In the genomic region with DNA sequence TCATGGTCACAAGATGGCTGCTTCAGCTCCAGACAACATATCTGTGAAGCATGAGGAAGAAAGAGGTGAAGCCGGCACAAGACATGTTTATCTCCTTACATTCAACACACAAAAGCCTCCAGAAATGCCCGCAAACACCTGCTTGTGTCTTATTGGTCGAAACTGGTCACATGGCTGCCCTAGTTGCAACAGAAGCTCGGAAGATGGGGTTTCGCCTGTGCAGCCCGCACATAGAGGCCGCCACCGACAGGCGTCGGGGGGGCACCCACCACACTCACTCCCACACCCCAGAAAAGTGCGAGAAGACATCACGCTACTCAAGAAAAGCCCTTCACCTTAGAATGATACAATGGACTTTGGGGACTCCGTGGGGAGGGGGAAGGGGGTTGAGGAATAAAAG, we compare ENCODE assay signal across 19 cellular contexts.
A peak's percentile ranks its signal among the peaks of the same experiment; 100 is the strongest.
DNase-seq lines count a peak whose midpoint lies in the region; ATAC-seq, FAIRE-seq and TF ChIP-seq lines count a peak whose summit lies in the region.
"Had no signal": no experiment of that assay in that cellular context is flagged by ENCODE, and none has a peak within 500 bp of the region (broad histone marks: within the 10 kb centered on the region; RNA-seq: fewer than 3 reads in every experiment).

No MANE protein-coding gene starts in this region.

- no peak for TF ChIP-seq CTCF in colonic mucosa (IDR thresholded peaks at IDR 0.05)

- H3K18ac ChIP-seq in neuronal stem cell (ENCODE audit: low read length) = no peak overlapping the region

- no peak overlapping the region for H3K9ac ChIP-seq in colonic mucosa (ENCODE audit: low read depth in 2 of 2, low read length in 2 of 2)
- H3K9ac ChIP-seq in neuronal stem cell (ENCODE audit: low read depth, low read length, poor library complexity) = no peak overlapping the region
- H3K9ac ChIP-seq: BLaER1, GM23248 had no signal

- intact Hi-C loops in colonic mucosa (cut with DNase I) = no loop called here

- no peak overlapping the region for H3K23ac ChIP-seq in neuronal stem cell (ENCODE audit: low read depth, low read length, poor library complexity)

- no peak for FAIRE-seq in HTR-8/SVneo (lab: Jason Lieb, UNC)
- FAIRE-seq: GM19239, H54, HepG2 had no signal

- no peak overlapping the region for H3K4me3 ChIP-seq in colonic mucosa
- no peak overlapping the region for H3K4me3 ChIP-seq in neuronal stem cell (ENCODE audit: low read length in 2 of 2)
- H3K4me3 ChIP-seq: BLaER1, GM23248 had no signal

- ATAC-seq in GM19463 (IDR thresholded peaks at IDR 0.05; ENCODE audit: unreplicated experiment) = no peak
- ATAC-seq: HepG2 had no signal

- H2AK5ac ChIP-seq in neuronal stem cell (ENCODE audit: low read depth, low read length) = peak overlapping the region; percentile 13

- H2AFZ ChIP-seq in neuronal stem cell (ENCODE audit: low read length) = no peak overlapping the region
- H2AFZ ChIP-seq: GM23248 had no signal

- no peak for TF ChIP-seq EP300 in Ishikawa (IDR thresholded peaks at IDR 0.05; ENCODE audit: borderline replicate concordance)

- no peak overlapping the region for H3K4me2 ChIP-seq in neuronal stem cell (ENCODE audit: insufficient read depth, low read length, poor library complexity, severe bottlenecking)
- H3K4me2 ChIP-seq: BLaER1 had no signal

- H3K4ac ChIP-seq in neuronal stem cell (ENCODE audit: low read length) = no peak overlapping the region

- H2BK15ac ChIP-seq in neuronal stem cell (ENCODE audit: low read length) = no peak overlapping the region

- no peak overlapping the region for H3K14ac ChIP-seq in neuronal stem cell (ENCODE audit: low read length)

- DNase-seq in colonic mucosa (peak; percentile 6), neuronal stem cell (ENCODE audit: low spot score) (no peak), ureter (ENCODE audit: low spot score) (peak; percentile 23), HTR-8/SVneo (ENCODE audit: insufficient read length, low spot score) (no peak), GF-D8 (lab: John Stamatoyannopoulos, UW) (no peak)
- DNase-seq: 8988T; CD4-positive, alpha-beta memory T cell; DMS153; DMS79; GDM1; GM23248; HCEC 1CT; HFFc6 had no signal

- H3K27ac ChIP-seq in colonic mucosa = no peak overlapping the region
- H3K27ac ChIP-seq in neuronal stem cell (replicated peaks; ENCODE audit: low read length) = no peak overlapping the region
- H3K27ac ChIP-seq: BLaER1, GM23248 had no signal

- no peaks in the 10 kb centered on the region for H3K79me1 ChIP-seq in neuronal stem cell (ENCODE audit: low read depth, low read length)

- no peak overlapping the region for H2BK120ac ChIP-seq in neuronal stem cell (ENCODE audit: low read depth, low read length)

- H2BK5ac ChIP-seq in neuronal stem cell (ENCODE audit: low read length) = no peak overlapping the region

- no peak for TF ChIP-seq RAD21 in Ishikawa (IDR thresholded peaks at IDR 0.05; ENCODE audit: low read depth)

- no peak overlapping the region for H4K91ac ChIP-seq in neuronal stem cell (ENCODE audit: low read depth, low read length, poor library complexity)

- no peaks in the 10 kb centered on the region for H3K36me3 ChIP-seq in colonic mucosa
- no peaks in the 10 kb centered on the region for H3K36me3 ChIP-seq in neuronal stem cell (replicated peaks in 1 of 2; ENCODE audit: control insufficient read depth in 2 of 2, insufficient read depth in 2 of 2, low read length in 2 of 2)
- H3K36me3 ChIP-seq: BLaER1 had no signal

- no CpG with 5 or more reads among the region's 13 CpGs for WGBS in neuronal stem cell (ENCODE audit: extremely low coverage in 2 of 2, insufficient read length in 2 of 2, insufficient replicate concordance in 1 of 2), 2 donors

- no peaks in the 10 kb centered on the region for H3K9me3 ChIP-seq in colonic mucosa
- H3K9me3 ChIP-seq in neuronal stem cell (replicated peaks in 1 of 2; ENCODE audit: control insufficient read depth in 2 of 2, insufficient read depth in 1 of 2, low read depth in 1 of 2, low read length in 2 of 2) = no peaks in the 10 kb centered on the region
- H3K9me3 ChIP-seq: BLaER1 had no signal

- no peak overlapping the region for H2BK12ac ChIP-seq in neuronal stem cell (ENCODE audit: low read length)

- H4K8ac ChIP-seq in neuronal stem cell (ENCODE audit: low read depth, low read length) = no peak overlapping the region

- H3K27me3 ChIP-seq in colonic mucosa (no peaks in the 10 kb centered on the region), neuronal stem cell (ENCODE audit: control insufficient read depth in 3 of 3, insufficient read depth in 3 of 3, low read depth in 1 of 3, low read length in 3 of 3) (no peaks in the 10 kb centered on the region)
- H3K27me3 ChIP-seq: BLaER1 had no signal

- no peaks in the 10 kb centered on the region for H3K4me1 ChIP-seq in colonic mucosa
- H3K4me1 ChIP-seq in neuronal stem cell (ENCODE audit: control insufficient read depth in 2 of 2, insufficient read depth in 1 of 2, low read depth in 1 of 2, low read length in 2 of 2) = no peaks in the 10 kb centered on the region
- H3K4me1 ChIP-seq: BLaER1 had no signal

TF ChIP-seq in Ishikawa, 13 proteins besides CTCF, POLR2A, EP300 and RAD21:
- TF ChIP-seq EGR1 (IDR thresholded peaks at IDR 0.05) = no peak
- TF ChIP-seq, protein P1, sequence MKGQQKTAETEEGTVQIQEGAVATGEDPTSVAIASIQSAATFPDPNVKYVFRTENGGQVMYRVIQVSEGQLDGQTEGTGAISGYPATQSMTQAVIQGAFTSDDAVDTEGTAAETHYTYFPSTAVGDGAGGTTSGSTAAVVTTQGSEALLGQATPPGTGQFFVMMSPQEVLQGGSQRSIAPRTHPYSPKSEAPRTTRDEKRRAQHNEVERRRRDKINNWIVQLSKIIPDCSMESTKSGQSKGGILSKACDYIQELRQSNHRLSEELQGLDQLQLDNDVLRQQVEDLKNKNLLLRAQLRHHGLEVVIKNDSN (IDR thresholded peaks at IDR 0.05) = peak; percentile 52
TF ChIP-seq in Ishikawa: peak in this region for 1.

Comparison
In these comparisons a context has a peak if more than half of its experiments do, and no peak if none do; other contexts are left out.
1. DNase-seq: peak in colonic mucosa (single experiment) and ureter (single experiment); none in neuronal stem cell (single experiment), HTR-8/SVneo (single experiment) and GF-D8 (single experiment).